ENCODE assay signal across 1 cellular context in the genomic region with DNA sequence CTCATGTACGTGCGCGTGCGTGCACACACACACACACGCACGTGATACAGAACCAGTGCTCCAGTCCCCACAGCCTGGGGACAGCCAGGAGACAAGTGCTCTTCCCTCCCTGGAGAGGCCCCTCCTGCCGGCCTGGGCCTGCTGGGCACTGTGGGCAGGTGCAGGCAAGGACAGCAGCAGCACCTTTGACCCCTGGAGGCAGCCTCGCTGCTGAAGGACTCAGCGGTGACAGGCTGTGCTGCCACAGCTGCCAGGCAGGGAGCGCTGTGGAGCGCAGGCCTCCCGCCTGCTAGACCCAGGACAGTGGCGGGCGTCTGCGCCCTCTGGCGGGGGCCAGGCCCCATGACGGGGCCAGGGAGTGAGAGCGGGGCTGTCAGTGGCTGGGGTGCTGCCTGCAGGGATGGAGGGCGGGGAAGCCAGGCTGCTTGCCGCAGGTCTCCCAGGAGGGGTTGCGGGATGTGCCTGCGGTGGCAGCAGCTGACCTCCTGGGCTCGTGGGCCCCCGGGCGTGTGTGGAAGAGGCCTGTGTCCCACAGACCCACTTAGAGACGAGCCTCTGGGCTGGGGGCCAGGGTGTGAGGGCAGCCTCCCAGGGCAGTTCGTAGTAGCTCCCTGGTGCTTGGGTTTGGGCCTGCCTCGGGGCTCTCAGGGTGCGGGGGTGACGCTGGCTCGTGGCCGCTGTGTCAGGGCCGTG.
A peak's percentile ranks its signal among the peaks of the same experiment; 100 is the strongest.
TF ChIP-seq lines count a peak whose summit lies in the region.

No MANE protein-coding gene starts in this region.

TF ChIP-seq in GM12878, 131 proteins besides CTCF, POLR2A, EP300 and RAD21 (continued from another document):
- TF ChIP-seq ZBTB11 (CRISPR knock-in tag; IDR thresholded peaks at IDR 0.05): no peak
- TF ChIP-seq CREM (IDR thresholded peaks at IDR 0.05; ENCODE audit: low read depth): peak; percentile 48; the same call in 1 of the 2 replicates
- TF ChIP-seq ATF7 (IDR thresholded peaks at IDR 0.05; ENCODE audit: low read depth): no peak
- peak; percentile 73 for TF ChIP-seq LARP7 (IDR thresholded peaks at IDR 0.05)
- peak; percentile 99 for TF ChIP-seq SMARCA5 (IDR thresholded peaks at IDR 0.05)
- no peak for TF ChIP-seq ZZZ3 (IDR thresholded peaks at IDR 0.05; ENCODE audit: control insufficient read depth, insufficient read length, low read depth)
- TF ChIP-seq NBN (IDR thresholded peaks at IDR 0.05): 0 out of 2 replicates have a peak, but pooled peaks have one; percentile 43
- TF ChIP-seq HDGF (IDR thresholded peaks at IDR 0.05): peak; percentile 74; the same call in 1 of the 2 replicates
- peak; percentile 40 for TF ChIP-seq SP1 (IDR thresholded peaks at IDR 0.05; ENCODE audit: low read depth, low read length)
- TF ChIP-seq, protein P1, sequence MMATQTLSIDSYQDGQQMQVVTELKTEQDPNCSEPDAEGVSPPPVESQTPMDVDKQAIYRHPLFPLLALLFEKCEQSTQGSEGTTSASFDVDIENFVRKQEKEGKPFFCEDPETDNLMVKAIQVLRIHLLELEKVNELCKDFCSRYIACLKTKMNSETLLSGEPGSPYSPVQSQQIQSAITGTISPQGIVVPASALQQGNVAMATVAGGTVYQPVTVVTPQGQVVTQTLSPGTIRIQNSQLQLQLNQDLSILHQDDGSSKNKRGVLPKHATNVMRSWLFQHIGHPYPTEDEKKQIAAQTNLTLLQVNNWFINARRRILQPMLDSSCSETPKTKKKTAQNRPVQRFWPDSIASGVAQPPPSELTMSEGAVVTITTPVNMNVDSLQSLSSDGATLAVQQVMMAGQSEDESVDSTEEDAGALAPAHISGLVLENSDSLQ (IDR thresholded peaks at IDR 0.05): peak; percentile 65
- TF ChIP-seq SMC3 (IDR thresholded peaks at IDR 0.05; ENCODE audit: borderline replicate concordance, low read length): peak; percentile 100
- TF ChIP-seq ZNF24 (IDR thresholded peaks at IDR 0.05): 0 out of 2 replicates have a peak, but pooled peaks have one; percentile 53
- TF ChIP-seq HCFC1 (IDR thresholded peaks at IDR 0.05; ENCODE audit: low read length): peak; percentile 43; the same call in 1 of the 2 replicates
- TF ChIP-seq CREB1 (IDR thresholded peaks at IDR 0.05; ENCODE audit: low read depth): 0 out of 2 replicates have a peak, but pooled peaks have one; percentile 39
- TF ChIP-seq, protein P2, sequence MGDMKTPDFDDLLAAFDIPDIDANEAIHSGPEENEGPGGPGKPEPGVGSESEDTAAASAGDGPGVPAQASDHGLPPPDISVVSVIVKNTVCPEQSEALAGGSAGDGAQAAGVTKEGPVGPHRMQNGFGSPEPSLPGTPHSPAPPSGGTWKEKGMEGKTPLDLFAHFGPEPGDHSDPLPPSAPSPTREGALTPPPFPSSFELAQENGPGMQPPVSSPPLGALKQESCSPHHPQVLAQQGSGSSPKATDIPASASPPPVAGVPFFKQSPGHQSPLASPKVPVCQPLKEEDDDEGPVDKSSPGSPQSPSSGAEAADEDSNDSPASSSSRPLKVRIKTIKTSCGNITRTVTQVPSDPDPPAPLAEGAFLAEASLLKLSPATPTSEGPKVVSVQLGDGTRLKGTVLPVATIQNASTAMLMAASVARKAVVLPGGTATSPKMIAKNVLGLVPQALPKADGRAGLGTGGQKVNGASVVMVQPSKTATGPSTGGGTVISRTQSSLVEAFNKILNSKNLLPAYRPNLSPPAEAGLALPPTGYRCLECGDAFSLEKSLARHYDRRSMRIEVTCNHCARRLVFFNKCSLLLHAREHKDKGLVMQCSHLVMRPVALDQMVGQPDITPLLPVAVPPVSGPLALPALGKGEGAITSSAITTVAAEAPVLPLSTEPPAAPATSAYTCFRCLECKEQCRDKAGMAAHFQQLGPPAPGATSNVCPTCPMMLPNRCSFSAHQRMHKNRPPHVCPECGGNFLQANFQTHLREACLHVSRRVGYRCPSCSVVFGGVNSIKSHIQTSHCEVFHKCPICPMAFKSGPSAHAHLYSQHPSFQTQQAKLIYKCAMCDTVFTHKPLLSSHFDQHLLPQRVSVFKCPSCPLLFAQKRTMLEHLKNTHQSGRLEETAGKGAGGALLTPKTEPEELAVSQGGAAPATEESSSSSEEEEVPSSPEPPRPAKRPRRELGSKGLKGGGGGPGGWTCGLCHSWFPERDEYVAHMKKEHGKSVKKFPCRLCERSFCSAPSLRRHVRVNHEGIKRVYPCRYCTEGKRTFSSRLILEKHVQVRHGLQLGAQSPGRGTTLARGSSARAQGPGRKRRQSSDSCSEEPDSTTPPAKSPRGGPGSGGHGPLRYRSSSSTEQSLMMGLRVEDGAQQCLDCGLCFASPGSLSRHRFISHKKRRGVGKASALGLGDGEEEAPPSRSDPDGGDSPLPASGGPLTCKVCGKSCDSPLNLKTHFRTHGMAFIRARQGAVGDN (IDR thresholded peaks at IDR 0.05): 0 out of 2 replicates have a peak, but pooled peaks have one; percentile 21
- peak; percentile 56; the same call in 1 of the 2 replicates for TF ChIP-seq ATF3 (IDR thresholded peaks at IDR 0.05; ENCODE audit: borderline replicate concordance, extremely low read depth, low read depth, low read length)
- TF ChIP-seq CEBPB (IDR thresholded peaks at IDR 0.05; ENCODE audit: borderline replicate concordance in 1 of 2, low read depth in 2 of 2, low read length in 2 of 2): peak in 1 of 2 experiments; percentile 4; a peak in 1 of 4 replicates
- TF ChIP-seq BHLHE40 (IDR thresholded peaks at IDR 0.05; ENCODE audit: borderline replicate concordance in 1 of 2, low read depth in 2 of 2, low read length in 1 of 2): peak; percentile 67 to 69; a peak in 3 of 4 replicates
- peak; percentile 89 for TF ChIP-seq YY1 (IDR thresholded peaks at IDR 0.05; ENCODE audit: low read depth, low read length)
- no peak; a peak in 1 of 4 replicates for TF ChIP-seq IKZF2 (IDR thresholded peaks at IDR 0.05)
- TF ChIP-seq, protein P3, sequence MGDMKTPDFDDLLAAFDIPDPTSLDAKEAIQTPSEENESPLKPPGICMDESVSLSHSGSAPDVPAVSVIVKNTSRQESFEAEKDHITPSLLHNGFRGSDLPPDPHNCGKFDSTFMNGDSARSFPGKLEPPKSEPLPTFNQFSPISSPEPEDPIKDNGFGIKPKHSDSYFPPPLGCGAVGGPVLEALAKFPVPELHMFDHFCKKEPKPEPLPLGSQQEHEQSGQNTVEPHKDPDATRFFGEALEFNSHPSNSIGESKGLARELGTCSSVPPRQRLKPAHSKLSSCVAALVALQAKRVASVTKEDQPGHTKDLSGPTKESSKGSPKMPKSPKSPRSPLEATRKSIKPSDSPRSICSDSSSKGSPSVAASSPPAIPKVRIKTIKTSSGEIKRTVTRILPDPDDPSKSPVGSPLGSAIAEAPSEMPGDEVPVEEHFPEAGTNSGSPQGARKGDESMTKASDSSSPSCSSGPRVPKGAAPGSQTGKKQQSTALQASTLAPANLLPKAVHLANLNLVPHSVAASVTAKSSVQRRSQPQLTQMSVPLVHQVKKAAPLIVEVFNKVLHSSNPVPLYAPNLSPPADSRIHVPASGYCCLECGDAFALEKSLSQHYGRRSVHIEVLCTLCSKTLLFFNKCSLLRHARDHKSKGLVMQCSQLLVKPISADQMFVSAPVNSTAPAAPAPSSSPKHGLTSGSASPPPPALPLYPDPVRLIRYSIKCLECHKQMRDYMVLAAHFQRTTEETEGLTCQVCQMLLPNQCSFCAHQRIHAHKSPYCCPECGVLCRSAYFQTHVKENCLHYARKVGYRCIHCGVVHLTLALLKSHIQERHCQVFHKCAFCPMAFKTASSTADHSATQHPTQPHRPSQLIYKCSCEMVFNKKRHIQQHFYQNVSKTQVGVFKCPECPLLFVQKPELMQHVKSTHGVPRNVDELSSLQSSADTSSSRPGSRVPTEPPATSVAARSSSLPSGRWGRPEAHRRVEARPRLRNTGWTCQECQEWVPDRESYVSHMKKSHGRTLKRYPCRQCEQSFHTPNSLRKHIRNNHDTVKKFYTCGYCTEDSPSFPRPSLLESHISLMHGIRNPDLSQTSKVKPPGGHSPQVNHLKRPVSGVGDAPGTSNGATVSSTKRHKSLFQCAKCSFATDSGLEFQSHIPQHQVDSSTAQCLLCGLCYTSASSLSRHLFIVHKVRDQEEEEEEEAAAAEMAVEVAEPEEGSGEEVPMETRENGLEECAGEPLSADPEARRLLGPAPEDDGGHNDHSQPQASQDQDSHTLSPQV (IDR thresholded peaks at IDR 0.05): peak; percentile 94
- TF ChIP-seq POU2F2 (IDR thresholded peaks at IDR 0.05; ENCODE audit: borderline replicate concordance, low read depth, low read length): 0 out of 3 replicates have a peak, but pooled peaks have one; percentile 51
- TF ChIP-seq, protein P4, sequence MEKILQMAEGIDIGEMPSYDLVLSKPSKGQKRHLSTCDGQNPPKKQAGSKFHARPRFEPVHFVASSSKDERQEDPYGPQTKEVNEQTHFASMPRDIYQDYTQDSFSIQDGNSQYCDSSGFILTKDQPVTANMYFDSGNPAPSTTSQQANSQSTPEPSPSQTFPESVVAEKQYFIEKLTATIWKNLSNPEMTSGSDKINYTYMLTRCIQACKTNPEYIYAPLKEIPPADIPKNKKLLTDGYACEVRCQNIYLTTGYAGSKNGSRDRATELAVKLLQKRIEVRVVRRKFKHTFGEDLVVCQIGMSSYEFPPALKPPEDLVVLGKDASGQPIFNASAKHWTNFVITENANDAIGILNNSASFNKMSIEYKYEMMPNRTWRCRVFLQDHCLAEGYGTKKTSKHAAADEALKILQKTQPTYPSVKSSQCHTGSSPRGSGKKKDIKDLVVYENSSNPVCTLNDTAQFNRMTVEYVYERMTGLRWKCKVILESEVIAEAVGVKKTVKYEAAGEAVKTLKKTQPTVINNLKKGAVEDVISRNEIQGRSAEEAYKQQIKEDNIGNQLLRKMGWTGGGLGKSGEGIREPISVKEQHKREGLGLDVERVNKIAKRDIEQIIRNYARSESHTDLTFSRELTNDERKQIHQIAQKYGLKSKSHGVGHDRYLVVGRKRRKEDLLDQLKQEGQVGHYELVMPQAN (conservative IDR thresholded peaks at IDR 0.05): peak; percentile 47; the same call in 1 of the 2 replicates
- TF ChIP-seq STAT1 (conservative IDR thresholded peaks at IDR 0.05): 0 out of 2 replicates have a peak, but pooled peaks have one; percentile 55
- peak; percentile 24 for TF ChIP-seq RELA (IDR thresholded peaks at IDR 0.05; ENCODE audit: borderline replicate concordance, partially characterized antibody)
- peak; percentile 57 for TF ChIP-seq IKZF1 (conservative IDR thresholded peaks at IDR 0.05)
- TF ChIP-seq, protein P5, sequence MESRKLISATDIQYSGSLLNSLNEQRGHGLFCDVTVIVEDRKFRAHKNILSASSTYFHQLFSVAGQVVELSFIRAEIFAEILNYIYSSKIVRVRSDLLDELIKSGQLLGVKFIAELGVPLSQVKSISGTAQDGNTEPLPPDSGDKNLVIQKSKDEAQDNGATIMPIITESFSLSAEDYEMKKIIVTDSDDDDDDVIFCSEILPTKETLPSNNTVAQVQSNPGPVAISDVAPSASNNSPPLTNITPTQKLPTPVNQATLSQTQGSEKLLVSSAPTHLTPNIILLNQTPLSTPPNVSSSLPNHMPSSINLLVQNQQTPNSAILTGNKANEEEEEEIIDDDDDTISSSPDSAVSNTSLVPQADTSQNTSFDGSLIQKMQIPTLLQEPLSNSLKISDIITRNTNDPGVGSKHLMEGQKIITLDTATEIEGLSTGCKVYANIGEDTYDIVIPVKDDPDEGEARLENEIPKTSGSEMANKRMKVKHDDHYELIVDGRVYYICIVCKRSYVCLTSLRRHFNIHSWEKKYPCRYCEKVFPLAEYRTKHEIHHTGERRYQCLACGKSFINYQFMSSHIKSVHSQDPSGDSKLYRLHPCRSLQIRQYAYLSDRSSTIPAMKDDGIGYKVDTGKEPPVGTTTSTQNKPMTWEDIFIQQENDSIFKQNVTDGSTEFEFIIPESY (IDR thresholded peaks at IDR 0.05): peak; percentile 91
- peak; percentile 53; the same call in 1 of the 2 replicates for TF ChIP-seq GATAD2B (conservative IDR thresholded peaks at IDR 0.05; ENCODE audit: low read depth)
- TF ChIP-seq BACH1 (IDR thresholded peaks at IDR 0.05; ENCODE audit: borderline replicate concordance): peak; percentile 80
- TF ChIP-seq MTA3 (IDR thresholded peaks at IDR 0.05; ENCODE audit: borderline replicate concordance, low read length): no peak
- TF ChIP-seq CHD2 (IDR thresholded peaks at IDR 0.05; ENCODE audit: borderline replicate concordance, low read depth, low read length): 0 out of 2 replicates have a peak, but pooled peaks have one; percentile 30
- TF ChIP-seq PBX3 (IDR thresholded peaks at IDR 0.05; ENCODE audit: insufficient replicate concordance, low read depth, low read length): peak; percentile 34
- TF ChIP-seq SMAD1 (IDR thresholded peaks at IDR 0.05; ENCODE audit: low read depth, partially characterized antibody): no peak
- peak; percentile 51; the same call in 1 of the 2 replicates for TF ChIP-seq IRF4 (IDR thresholded peaks at IDR 0.05; ENCODE audit: low read depth, low read length)
